Comparison of ENCODE assay signal across 1 cellular context in genomic region chr17:41496803-41497484, GRCh38.
TF ChIP-seq lines count a peak whose summit lies in the region.

No MANE protein-coding gene starts in this region.

TF ChIP-seq in HEK293T, 16 proteins besides CTCF, POLR2A, EP300 and RAD21 (continued from another document):
- TF ChIP-seq PKNOX1 (IDR thresholded peaks at IDR 0.05) (no peak), ELF4 (IDR thresholded peaks at IDR 0.05) (no peak), SUZ12 (IDR thresholded peaks at IDR 0.05) (no peak), CTBP1 (IDR thresholded peaks at IDR 0.05; ENCODE audit: borderline replicate concordance) (no peak), SP1 (IDR thresholded peaks at IDR 0.05) (no peak), FOXK2 (IDR thresholded peaks at IDR 0.05) (no peak), FOXM1 (IDR thresholded peaks at IDR 0.05; ENCODE audit: borderline replicate concordance) (no peak), ZNF384 (IDR thresholded peaks at IDR 0.05) (no peak), FOXA1 (IDR thresholded peaks at IDR 0.05) (no peak)
